8 cellular contexts compared by ENCODE assay signal in the genomic region with DNA sequence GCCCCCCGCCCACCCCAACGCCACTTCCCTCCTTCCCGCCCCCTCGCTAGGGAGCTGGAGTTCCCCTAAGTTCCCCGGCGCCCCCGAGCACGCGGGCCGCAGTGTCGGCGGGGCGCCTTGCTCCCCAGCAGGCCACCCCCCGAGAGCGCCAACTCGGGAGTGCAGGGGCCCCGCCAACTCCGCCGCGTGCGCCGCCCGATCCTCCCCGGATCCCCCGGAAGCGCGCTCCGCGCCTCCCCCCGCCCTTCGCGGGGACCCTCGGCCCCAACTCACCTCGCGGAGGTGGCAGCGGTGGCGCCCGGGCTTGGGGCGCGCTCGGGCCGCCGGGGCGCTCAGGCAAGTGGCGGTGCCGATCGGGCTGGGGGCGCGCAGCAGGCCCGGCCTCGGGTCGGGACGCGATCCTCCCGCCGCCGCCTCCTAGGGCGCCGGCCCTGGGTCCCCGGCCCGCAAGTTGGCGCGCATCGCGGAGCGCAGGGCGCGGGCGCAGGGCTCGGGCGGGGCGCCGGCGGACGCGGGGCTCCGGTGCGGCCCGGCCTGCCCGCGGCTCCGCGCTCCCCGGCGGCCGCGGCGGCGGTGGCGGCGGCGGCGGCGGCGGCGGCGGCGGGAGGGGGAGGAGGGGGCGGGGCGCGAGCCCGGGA. TPM values are rescaled to one million over a fixed set of nuclear protein-coding genes. Genes with fewer than 3 reads are reported as not detected.
DNase-seq lines count a peak whose midpoint lies in the region; ATAC-seq and TF ChIP-seq lines count a peak whose summit lies in the region.

A gene (minus strand): TSS at position 578 of the 638 bp plus-strand sequence. CDS start 72,361 bp downstream, outside the sequence.

- H3K36me3 Mint-ChIP-seq in activated T-cell treated with anti-CD3 and anti-CD28 coated beads, Interleukin-2, amount 50 U/mL, for 72 hours (ENCODE audit: insufficient read depth in 2 of 2), result no peaks in the 10 kb centered on the region

- no peaks in the 10 kb centered on the region for H3K36me3 ChIP-seq in HEK293 (ENCODE audit: control insufficient read depth in 2 of 2, insufficient read depth in 1 of 2, low read length in 2 of 2)
- no peaks in the 10 kb centered on the region for H3K36me3 ChIP-seq in upper lobe of right lung

- no peak for TF ChIP-seq CTCF in GM12875 (IDR thresholded peaks at IDR 0.05; ENCODE audit: borderline replicate concordance, insufficient read depth, low read depth, low read length)
- TF ChIP-seq CTCF in HEK293 (tag by site-specific recombination; IDR thresholded peaks at IDR 0.05), result no peak
- no peak for TF ChIP-seq CTCF in fibroblast of the aortic adventitia (IDR thresholded peaks at IDR 0.05; ENCODE audit: insufficient read depth, low read length)
- TF ChIP-seq CTCF in omental fat pad (IDR thresholded peaks at IDR 0.05), result no peak
- no peak for TF ChIP-seq CTCF in upper lobe of right lung (IDR thresholded peaks at IDR 0.05)

- peak within 1 kb of the TSS; percentile 91 to 93 for H3K4me3 Mint-ChIP-seq in activated T-cell treated with anti-CD3 and anti-CD28 coated beads, Interleukin-2, amount 50 U/mL, for 72 hours

- H3K27ac Mint-ChIP-seq in activated T-cell treated with anti-CD3 and anti-CD28 coated beads, Interleukin-2, amount 50 U/mL, for 72 hours, result no peak within 1 kb of the TSS

- no peaks in the 10 kb centered on the region for H3K27me3 Mint-ChIP-seq in activated T-cell treated with anti-CD3 and anti-CD28 coated beads, Interleukin-2, amount 50 U/mL, for 72 hours (ENCODE audit: low read depth)

- intact Hi-C loops in upper lobe of right lung (cut with DNase I), result loop anchor here (10.0 kb wide), 1 partner anchor 198 kb away; no protein-coding TSS in a partner anchor

- H3K27ac ChIP-seq in HEK293 (ENCODE audit: extremely low read depth, low read depth, low read length), result peak within 1 kb of the TSS; percentile 99
- peak within 1 kb of the TSS; percentile 95 for H3K27ac ChIP-seq in upper lobe of right lung

- no peaks in the 10 kb centered on the region for H3K9me3 Mint-ChIP-seq in activated T-cell treated with anti-CD3 and anti-CD28 coated beads, Interleukin-2, amount 50 U/mL, for 72 hours

- CTCF ChIA-PET in HEK293 (lab: Yijun Ruan, JAX), result interaction anchor here (0.6 to 1.3 kb wide), 3 partner anchors 16 to 199 kb away, joined by 3 to 4 read pairs (median 3); no protein-coding TSS in a partner anchor

- DNase-seq in NCI-H460 (ENCODE audit: extremely low read depth, low read depth) (no peak), fibroblast of the aortic adventitia (ENCODE audit: low read depth) (no peak), omental fat pad (ENCODE audit: low spot score) (no peak), upper lobe of right lung (peak; percentile 78)
- peak; percentile 56 to 57 for DNase-seq in activated T-cell treated with anti-CD3 and anti-CD28 coated beads, Interleukin-2, amount 50 U/mL, for 72 hours

- H3K4me3 ChIP-seq in GM12875 (ENCODE audit: low read depth, low read length), result peak within 1 kb of the TSS; percentile 90
- peak within 1 kb of the TSS; percentile 60 for H3K4me3 ChIP-seq in HEK293 (ENCODE audit: low read depth, low read length)
- peak within 1 kb of the TSS; percentile 86 for H3K4me3 ChIP-seq in fibroblast of the aortic adventitia (ENCODE audit: low read depth, low read length)
- H3K4me3 ChIP-seq in upper lobe of right lung, result peak within 1 kb of the TSS; percentile 99

- peak; percentile 51 to 55 for ATAC-seq in activated T-cell treated with anti-CD3 and anti-CD28 coated beads, Interleukin-2, amount 50 U/mL, for 72 hours (replicated peaks in 1 of 2)
- ATAC-seq in omental fat pad (ENCODE audit: low FRiP score) (peak; percentile 3), upper lobe of right lung (peak; percentile 1), HG03469 (IDR thresholded peaks at IDR 0.05; ENCODE audit: unreplicated experiment) (no peak)

- no peaks in the 10 kb centered on the region for H3K9me3 ChIP-seq in HEK293 (ENCODE audit: control insufficient read depth, insufficient read depth, low read depth, low read length)
- no peaks in the 10 kb centered on the region for H3K9me3 ChIP-seq in upper lobe of right lung

- POLR2A ChIA-PET in HEK293 (lab: Yijun Ruan, JAX), result interaction anchor here (1.7 to 3.0 kb wide), 3 partner anchors 15 to 49 kb away, joined by 5 to 10 read pairs (median 7); no protein-coding TSS in a partner anchor

- H3K4me1 ChIP-seq in HEK293 (ENCODE audit: control insufficient read depth, insufficient read depth, low read length) (peaks cover 5% of the 10 kb centered on the region), upper lobe of right lung (peaks cover 52% of the 10 kb centered on the region)

- peaks cover 43% of the 10 kb centered on the region for H3K4me1 Mint-ChIP-seq in activated T-cell treated with anti-CD3 and anti-CD28 coated beads, Interleukin-2, amount 50 U/mL, for 72 hours (ENCODE audit: low read depth)

- no peaks in the 10 kb centered on the region for H3K27me3 ChIP-seq in upper lobe of right lung

TF ChIP-seq in HEK293, 187 proteins besides CTCF, POLR2A, EP300 and RAD21:
- TF ChIP-seq ZFHX2 (tag by site-specific recombination; conservative IDR thresholded peaks at IDR 0.05) (peak; percentile 3; the same call in 1 of the 2 replicates), ZNF660 (tag by site-specific recombination; IDR thresholded peaks at IDR 0.05) (0 out of 2 replicates have a peak, but pooled peaks have one; percentile 11), ZNF626 (tag by site-specific recombination; IDR thresholded peaks at IDR 0.05) (no peak), ZNF596 (tag by site-specific recombination; IDR thresholded peaks at IDR 0.05) (0 out of 2 replicates have a peak, but pooled peaks have one; percentile 13), ZIC2 (tag by site-specific recombination; IDR thresholded peaks at IDR 0.05) (peak; percentile 73), ZNF664 (tag by site-specific recombination; IDR thresholded peaks at IDR 0.05) (no peak)
- TF ChIP-seq, protein P1, sequence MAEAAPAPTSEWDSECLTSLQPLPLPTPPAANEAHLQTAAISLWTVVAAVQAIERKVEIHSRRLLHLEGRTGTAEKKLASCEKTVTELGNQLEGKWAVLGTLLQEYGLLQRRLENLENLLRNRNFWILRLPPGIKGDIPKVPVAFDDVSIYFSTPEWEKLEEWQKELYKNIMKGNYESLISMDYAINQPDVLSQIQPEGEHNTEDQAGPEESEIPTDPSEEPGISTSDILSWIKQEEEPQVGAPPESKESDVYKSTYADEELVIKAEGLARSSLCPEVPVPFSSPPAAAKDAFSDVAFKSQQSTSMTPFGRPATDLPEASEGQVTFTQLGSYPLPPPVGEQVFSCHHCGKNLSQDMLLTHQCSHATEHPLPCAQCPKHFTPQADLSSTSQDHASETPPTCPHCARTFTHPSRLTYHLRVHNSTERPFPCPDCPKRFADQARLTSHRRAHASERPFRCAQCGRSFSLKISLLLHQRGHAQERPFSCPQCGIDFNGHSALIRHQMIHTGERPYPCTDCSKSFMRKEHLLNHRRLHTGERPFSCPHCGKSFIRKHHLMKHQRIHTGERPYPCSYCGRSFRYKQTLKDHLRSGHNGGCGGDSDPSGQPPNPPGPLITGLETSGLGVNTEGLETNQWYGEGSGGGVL (tag by site-specific recombination; IDR thresholded peaks at IDR 0.05), result 0 out of 2 replicates have a peak, but pooled peaks have one; percentile 8

RNA-seq across cellular contexts. Expression of the gene that starts here (rescaled TPM):
- 36.1 and 49.3 TPM in 2 replicates for total RNA-seq in NCI-H460 (2014; rRNA removed; shearing (Covaris generic))
- 36.7 and 45.2 TPM in 2 replicates for polyA plus RNA-seq in NCI-H460 (2014; cell fraction: nucleus; rRNA removed)
- total RNA-seq in activated T-cell treated with anti-CD3 and anti-CD28 coated beads, Interleukin-2, amount 50 U/mL, for 72 hours, result 100 to 1,000 TPM; 125 to 142 TPM
- total RNA-seq in fibroblast of the aortic adventitia (ENCODE audit: low replicate concordance) (58.5 and 63.5 TPM in 2 replicates), omental fat pad (10 to 100 TPM; 53.4 to 85.3 (median 71.9) TPM), upper lobe of right lung (336 TPM)

Comparison
In these comparisons a context has a peak if more than half of its experiments do, and no peak if none do; other contexts are left out.
1. DNase-seq: peak in activated T-cell treated with anti-CD3 and anti-CD28 coated beads, Interleukin-2, amount 50 U/mL, for 72 hours (2 of 2) and upper lobe of right lung (single experiment); none in NCI-H460 (single experiment), fibroblast of the aortic adventitia (single experiment) and omental fat pad (single experiment).
2. Peak in every context shown above with its lines, with median percentiles within 50 percentile points of each other: H3K4me3 ChIP-seq.